In genomic region chr6:161029195-161029809, GRCh38 we compare ENCODE assay signal across 1 cellular context.
TF ChIP-seq lines count a peak whose summit lies in the region.

No MANE protein-coding gene starts in this region.

TF ChIP-seq in GM12878, 131 proteins besides CTCF, POLR2A, EP300 and RAD21 (continued from another document and continues in another):
- TF ChIP-seq TCF12 (IDR thresholded peaks at IDR 0.05; ENCODE audit: low read depth, low read length) = peak; percentile 57; the same call in 1 of the 2 replicates
- no peak for TF ChIP-seq STAT1 (conservative IDR thresholded peaks at IDR 0.05)
- peak; percentile 69 for TF ChIP-seq CREB1 (IDR thresholded peaks at IDR 0.05; ENCODE audit: low read depth)
- TF ChIP-seq SP1 (IDR thresholded peaks at IDR 0.05; ENCODE audit: low read depth, low read length) = peak; percentile 20
- TF ChIP-seq RB1 (IDR thresholded peaks at IDR 0.05; ENCODE audit: borderline replicate concordance) = no peak
- TF ChIP-seq GABPA (IDR thresholded peaks at IDR 0.05; ENCODE audit: low read depth) = no peak
- no peak for TF ChIP-seq LARP7 (IDR thresholded peaks at IDR 0.05)
- TF ChIP-seq POLR2AphosphoS2 (IDR thresholded peaks at IDR 0.05; ENCODE audit: low read depth, low read length) = no peak
- TF ChIP-seq NBN (IDR thresholded peaks at IDR 0.05) = peak; percentile 91
- TF ChIP-seq HDGF (IDR thresholded peaks at IDR 0.05) = no peak
- peak; percentile 64 for TF ChIP-seq JUNB (IDR thresholded peaks at IDR 0.05)
- TF ChIP-seq CEBPB (IDR thresholded peaks at IDR 0.05; ENCODE audit: borderline replicate concordance in 1 of 2, low read depth in 2 of 2, low read length in 2 of 2) = peak in 1 of 2 experiments; percentile 64; a peak in 1 of 4 replicates
- peak; percentile 98; the same call in 1 of the 2 replicates for TF ChIP-seq ASH2L (IDR thresholded peaks at IDR 0.05; ENCODE audit: borderline replicate concordance, low read depth)
- TF ChIP-seq EED (IDR thresholded peaks at IDR 0.05; ENCODE audit: low read depth) = no peak
- peak; percentile 94 for TF ChIP-seq ATF7 (IDR thresholded peaks at IDR 0.05; ENCODE audit: low read depth)
- no peak for TF ChIP-seq BCLAF1 (IDR thresholded peaks at IDR 0.05)
- no peak for TF ChIP-seq PBX3 (IDR thresholded peaks at IDR 0.05; ENCODE audit: insufficient replicate concordance, low read depth, low read length)
- no peak for TF ChIP-seq BACH1 (IDR thresholded peaks at IDR 0.05; ENCODE audit: borderline replicate concordance)
- peak; percentile 65 for TF ChIP-seq CHD2 (IDR thresholded peaks at IDR 0.05; ENCODE audit: borderline replicate concordance, low read depth, low read length)
- TF ChIP-seq MYC (IDR thresholded peaks at IDR 0.05; ENCODE audit: insufficient read depth, insufficient read length, insufficient replicate concordance, low read length, severe bottlenecking) = no peak
- TF ChIP-seq MEF2B (IDR thresholded peaks at IDR 0.05; ENCODE audit: partially characterized antibody, poor library complexity, severe bottlenecking) = peak; percentile 99
- TF ChIP-seq HDAC2 (IDR thresholded peaks at IDR 0.05) = no peak
- TF ChIP-seq NFYA (IDR thresholded peaks at IDR 0.05; ENCODE audit: borderline replicate concordance, low read depth, low read length) = no peak
- no peak for TF ChIP-seq REST (IDR thresholded peaks at IDR 0.05; ENCODE audit: low read depth, low read length)
- TF ChIP-seq ZNF207 (IDR thresholded peaks at IDR 0.05; ENCODE audit: borderline replicate concordance) = no peak
- 0 out of 2 replicates have a peak, but pooled peaks have one; percentile 24 for TF ChIP-seq CBX5 (IDR thresholded peaks at IDR 0.05; ENCODE audit: low read depth)
- 0 out of 2 replicates have a peak, but pooled peaks have one; percentile 20 for TF ChIP-seq YY1 (IDR thresholded peaks at IDR 0.05; ENCODE audit: low read depth, low read length)
- TF ChIP-seq FOXM1 (IDR thresholded peaks at IDR 0.05; ENCODE audit: low read depth, low read length) = peak; percentile 85
- TF ChIP-seq SKIL (IDR thresholded peaks at IDR 0.05; ENCODE audit: low read depth, poor library complexity, severe bottlenecking) = peak; percentile 97
- no peak for TF ChIP-seq NR2C2 (IDR thresholded peaks at IDR 0.05; ENCODE audit: borderline replicate concordance, control insufficient read depth, insufficient read length, low read depth)
- TF ChIP-seq SPI1 (IDR thresholded peaks at IDR 0.05; ENCODE audit: borderline replicate concordance, insufficient read depth, low read depth, low read length) = no peak
- TF ChIP-seq SUZ12 (IDR thresholded peaks at IDR 0.05; ENCODE audit: unreplicated experiment) = no peak
- no peak for TF ChIP-seq KLF5 (IDR thresholded peaks at IDR 0.05; ENCODE audit: partially characterized antibody)
- TF ChIP-seq E2F8 (IDR thresholded peaks at IDR 0.05; ENCODE audit: low read depth, partially characterized antibody) = no peak
- TF ChIP-seq USF1 (IDR thresholded peaks at IDR 0.05; ENCODE audit: borderline replicate concordance, extremely low read length, insufficient read depth, low read depth, low read length) = no peak
- no peak for TF ChIP-seq CHD1 (IDR thresholded peaks at IDR 0.05; ENCODE audit: low read depth, low read length)
- TF ChIP-seq ZSCAN29 (IDR thresholded peaks at IDR 0.05) = no peak; the same call in 1 of the 2 replicates
- TF ChIP-seq ETV6 (conservative IDR thresholded peaks at IDR 0.05 in 1 of 2, IDR thresholded peaks at IDR 0.05 in 1 of 2; ENCODE audit: borderline replicate concordance in 1 of 2, low read depth in 1 of 2) = no peak
- TF ChIP-seq NFIC (IDR thresholded peaks at IDR 0.05; ENCODE audit: low read depth, low read length) = peak; percentile 92
- no peak for TF ChIP-seq WRNIP1 (IDR thresholded peaks at IDR 0.05; ENCODE audit: borderline replicate concordance, low read depth, low read length)
- no peak for TF ChIP-seq ZNF274 (IDR thresholded peaks at IDR 0.05; ENCODE audit: insufficient read depth, insufficient read length)
- no peak for TF ChIP-seq NRF1 (conservative IDR thresholded peaks at IDR 0.05; ENCODE audit: low read depth, low read length)
- no peak for TF ChIP-seq CBX3 (IDR thresholded peaks at IDR 0.05; ENCODE audit: borderline replicate concordance, low read depth)
- 0 out of 2 replicates have a peak, but pooled peaks have one; percentile 16 for TF ChIP-seq JUND (IDR thresholded peaks at IDR 0.05; ENCODE audit: low read depth, low read length)
- TF ChIP-seq TCF7 (IDR thresholded peaks at IDR 0.05; ENCODE audit: borderline replicate concordance) = no peak
- TF ChIP-seq RCOR1 (conservative IDR thresholded peaks at IDR 0.05; ENCODE audit: low read depth, low read length) = 0 out of 2 replicates have a peak, but pooled peaks have one; percentile 54
- peak; percentile 77 for TF ChIP-seq BCL11A (IDR thresholded peaks at IDR 0.05; ENCODE audit: low read depth, low read length)
- TF ChIP-seq IKZF1 (conservative IDR thresholded peaks at IDR 0.05) = peak; percentile 88
- no peak for TF ChIP-seq TAF1 (IDR thresholded peaks at IDR 0.05; ENCODE audit: borderline replicate concordance, low read depth, low read length)
- 0 out of 2 replicates have a peak, but pooled peaks have one; percentile 34 for TF ChIP-seq ZNF384 (IDR thresholded peaks at IDR 0.05; ENCODE audit: borderline replicate concordance, low read depth, low read length)
- peak; percentile 25; the same call in 1 of the 2 replicates for TF ChIP-seq ZNF592 (IDR thresholded peaks at IDR 0.05)
